In the genomic region with DNA sequence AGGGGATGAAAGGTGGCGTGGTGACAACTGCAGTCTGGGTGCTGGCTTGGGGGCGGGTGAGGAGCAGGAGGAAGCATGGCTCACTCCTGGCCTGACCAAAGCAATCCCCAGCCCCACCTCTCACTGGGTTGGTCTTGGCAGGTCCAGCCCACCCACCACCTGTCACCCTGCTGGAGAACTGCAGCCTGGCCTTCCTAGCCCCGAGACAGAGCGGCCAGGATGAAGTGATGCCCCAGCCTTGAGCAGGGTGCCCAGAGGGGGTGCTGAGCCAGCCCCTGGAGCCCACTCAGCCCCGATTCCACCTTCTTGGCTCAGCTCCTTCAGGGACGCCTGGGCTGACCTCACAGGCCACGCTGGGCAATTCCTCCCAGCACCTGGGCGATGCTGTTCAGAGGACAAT, we compare ENCODE assay signal across 18 cellular contexts.
DNase-seq lines count a peak whose midpoint lies in the region; ATAC-seq and TF ChIP-seq lines count a peak whose summit lies in the region.
"Had no signal": no experiment of that assay in that cellular context is flagged by ENCODE, and none has a peak within 500 bp of the region (broad histone marks: within the 10 kb centered on the region; RNA-seq: fewer than 3 reads in every experiment).

No MANE protein-coding gene starts in this region.

- no peak overlapping the region for H2AFZ ChIP-seq in MM.1S (ENCODE audit: low read length)

- TF ChIP-seq CTCF in MM.1S (IDR thresholded peaks at IDR 0.05; ENCODE audit: low read length), result no peak

- H3K4me1 Mint-ChIP-seq in naive thymus-derived CD4-positive, alpha-beta T cell, result peaks cover 20 to 70% (median 65%) of the 10 kb centered on the region in 7 donors
- peaks cover 27% of the 10 kb centered on the region for H3K4me1 Mint-ChIP-seq in activated CD4-positive, alpha-beta T cell treated with anti-CD3 and anti-CD28 coated beads, Interleukin-2, amount 10 ng/mL, durations not matched to agents 7 days and 5 days

- intact Hi-C loops in naive thymus-derived CD4-positive, alpha-beta T cell (cut with micrococcal nuclease), result loop anchor here in 1 of 2 donors (5.0 kb wide), 1 partner anchor 66 kb away; no protein-coding TSS in a partner anchor

- peak overlapping the region in 1 of 10 donors; percentile 61 for H3K4me3 Mint-ChIP-seq in naive thymus-derived CD4-positive, alpha-beta T cell
- no peak overlapping the region for H3K4me3 Mint-ChIP-seq in activated CD4-positive, alpha-beta T cell treated with anti-CD3 and anti-CD28 coated beads, Interleukin-2, amount 10 ng/mL, durations not matched to agents 7 days and 5 days
- H3K4me3 Mint-ChIP-seq: CD14-positive monocyte; T-helper 1 cell treated with Interleukin-12 subunit alpha and Interleukin-12 subunit beta and Interleukin-4 antibody, amounts not matched to agents 30 μg/mL and 1 μg/mL, for 36 hours had no signal

- H3K36me3 Mint-ChIP-seq in naive thymus-derived CD4-positive, alpha-beta T cell, result peaks cover 0 to 4% (median 0%) of the 10 kb centered on the region in 5 donors
- H3K36me3 Mint-ChIP-seq in activated CD4-positive, alpha-beta T cell treated with anti-CD3 and anti-CD28 coated beads, Interleukin-2, amount 10 ng/mL, durations not matched to agents 7 days and 5 days (ENCODE audit: low read depth), result peaks cover 7% of the 10 kb centered on the region

- peak; percentile 15 for ATAC-seq in GM18861 (IDR thresholded peaks at IDR 0.05; ENCODE audit: unreplicated experiment)
- peak; percentile 31 for ATAC-seq in GM21447 (IDR thresholded peaks at IDR 0.05; ENCODE audit: unreplicated experiment)
- no peak for ATAC-seq in naive thymus-derived CD4-positive, alpha-beta T cell
- no peak for ATAC-seq in GM19324 (IDR thresholded peaks at IDR 0.05; ENCODE audit: low FRiP score, unreplicated experiment)

- H3K9me3 ChIP-seq in MM.1S (replicated peaks; ENCODE audit: insufficient read depth, low read length), result no peaks in the 10 kb centered on the region
- no peaks in the 10 kb centered on the region for H3K9me3 ChIP-seq in naive thymus-derived CD4-positive, alpha-beta T cell (ENCODE audit: control insufficient read depth in 2 of 3, low read length in 3 of 3)
- H3K9me3 ChIP-seq: HAP-1 had no signal

- no peaks in the 10 kb centered on the region for H3F3A ChIP-seq in MM.1S (ENCODE audit: insufficient read depth, low read length)

- peak overlapping the region in 6 of 9 donors; percentile 30 to 86 (median 56) for H3K27ac Mint-ChIP-seq in naive thymus-derived CD4-positive, alpha-beta T cell
- H3K27ac Mint-ChIP-seq in activated CD4-positive, alpha-beta T cell treated with anti-CD3 and anti-CD28 coated beads, Interleukin-2, amount 10 ng/mL, durations not matched to agents 7 days and 5 days, result no peak overlapping the region
- H3K27ac Mint-ChIP-seq: T-helper 1 cell treated with Interleukin-12 subunit alpha and Interleukin-12 subunit beta and Interleukin-4 antibody, amounts not matched to agents 30 μg/mL and 1 μg/mL, for 36 hours had no signal

- H3K4me2 ChIP-seq in MM.1S (ENCODE audit: low read depth, low read length), result 0 out of 2 replicates have a peak overlapping the region, but pooled peaks have one; percentile 18

- H3K27me3 Mint-ChIP-seq in naive thymus-derived CD4-positive, alpha-beta T cell, result no peaks in the 10 kb centered on the region
- no peaks in the 10 kb centered on the region for H3K27me3 Mint-ChIP-seq in activated CD4-positive, alpha-beta T cell treated with anti-CD3 and anti-CD28 coated beads, Interleukin-2, amount 10 ng/mL, durations not matched to agents 7 days and 5 days

- H3K27me3 ChIP-seq in MM.1S (replicated peaks; ENCODE audit: insufficient read depth, low read length), result no peaks in the 10 kb centered on the region
- no peaks in the 10 kb centered on the region for H3K27me3 ChIP-seq in naive thymus-derived CD4-positive, alpha-beta T cell (ENCODE audit: control insufficient read depth in 2 of 2, insufficient read depth in 2 of 2, low read length in 2 of 2)

- peaks cover 31% of the 10 kb centered on the region for H3K4me1 ChIP-seq in MM.1S (ENCODE audit: low read length)
- H3K4me1 ChIP-seq in naive thymus-derived CD4-positive, alpha-beta T cell (ENCODE audit: control insufficient read depth in 2 of 2, insufficient read depth in 2 of 2, low read length in 2 of 2), result peaks cover 24 to 29% of the 10 kb centered on the region in 2 donors

- H3K27ac ChIP-seq in MM.1S (ENCODE audit: low read length), result no peak overlapping the region; the same call in 1 of the 2 replicates
- peak overlapping the region; percentile 11 for H3K27ac ChIP-seq in naive thymus-derived CD4-positive, alpha-beta T cell (ENCODE audit: low read depth, low read length)

- CTCF ChIA-PET in naive thymus-derived CD4-positive, alpha-beta T cell (lab: Charles Lee), result interaction anchor here (0.8 to 1.6 kb wide), 5 partner anchors 8 to 108 kb away, joined by 3 to 4 read pairs (median 3); no protein-coding TSS in a partner anchor
- CTCF ChIA-PET in activated CD4-positive, alpha-beta T cell treated with anti-CD3 and anti-CD28 coated beads, Interleukin-2, amount 10 ng/mL, durations not matched to agents 7 days and 5 days (lab: Charles Lee), result interaction anchor here (1.3 to 4.7 kb wide), 4 partner anchors 11 to 173 kb away, joined by 4 to 28 read pairs (median 6); no protein-coding TSS in a partner anchor

- no peaks in the 10 kb centered on the region for H4K20me1 ChIP-seq in MM.1S (ENCODE audit: insufficient read depth, low read length)

- no peaks in the 10 kb centered on the region for H3K9me2 ChIP-seq in MM.1S (replicated peaks; ENCODE audit: insufficient read depth, low read length)

- no peak overlapping the region for H3K4me3 ChIP-seq in MM.1S (ENCODE audit: low read length)
- H3K4me3 ChIP-seq in naive thymus-derived CD4-positive, alpha-beta T cell (ENCODE audit: low read length), result no peak overlapping the region
- H3K4me3 ChIP-seq: HAP-1 had no signal

- no peak overlapping the region for H3K9ac ChIP-seq in MM.1S (ENCODE audit: low read length)

- no peaks in the 10 kb centered on the region for H3K36me3 ChIP-seq in MM.1S (replicated peaks; ENCODE audit: insufficient read depth, low read length)
- H3K36me3 ChIP-seq in naive thymus-derived CD4-positive, alpha-beta T cell (ENCODE audit: control insufficient read depth in 2 of 3, insufficient read depth in 3 of 3, low read length in 3 of 3), result peaks cover 0 to 36% (median 0%) of the 10 kb centered on the region in 3 experiments
- H3K36me3 ChIP-seq: HAP-1 had no signal

- H3K79me2 ChIP-seq in MM.1S (ENCODE audit: low read length), result peaks cover 94% of the 10 kb centered on the region

- no peaks in the 10 kb centered on the region for H3K9me3 Mint-ChIP-seq in naive thymus-derived CD4-positive, alpha-beta T cell
- no peaks in the 10 kb centered on the region for H3K9me3 Mint-ChIP-seq in activated CD4-positive, alpha-beta T cell treated with anti-CD3 and anti-CD28 coated beads, Interleukin-2, amount 10 ng/mL, durations not matched to agents 7 days and 5 days
- H3K9me3 Mint-ChIP-seq: CD14-positive monocyte; T-helper 1 cell treated with Interleukin-12 subunit alpha and Interleukin-12 subunit beta and Interleukin-4 antibody, amounts not matched to agents 30 μg/mL and 1 μg/mL, for 36 hours had no signal

- DNase-seq in MM.1S, result no peak
- no peak for DNase-seq in naive thymus-derived CD4-positive, alpha-beta T cell
- DNase-seq in stimulated activated CD4-positive, alpha-beta T cell treated with anti-CD3 and anti-CD28 coated beads, Interleukin-4, amount 100 ng/mL, for 24 hours, result no peak
- DNase-seq in activated CD4-positive, alpha-beta T cell treated with anti-CD3 and anti-CD28 coated beads, Interleukin-2, amount 10 ng/mL, durations not matched to agents 7 days and 5 days, result no peak
- DNase-seq: activated naive CD4-positive, alpha-beta T cell treated with Interleukin-2 at 50 U/mL for 16 hours; effector CD8-positive, alpha-beta T cell; EL; NCI-H1092; NCI-H2227 treated with DMSO at 0.1 percent for 48 hours; right cardiac atrium; stimulated activated CD4-positive, alpha-beta T cell treated with anti-CD3 and anti-CD28 coated beads, Interleukin-4, amount 100 ng/mL, for 4 hours; stimulated activated naive CD4-positive, alpha-beta T cell treated with Interleukin-2 at 50 U/mL for 16 hours had no signal

- POLR2A ChIA-PET in naive thymus-derived CD4-positive, alpha-beta T cell (lab: Charles Lee), result interaction anchor here (0.6 kb wide), 1 partner anchor 42 kb away, joined by 3 read pairs; no protein-coding TSS in a partner anchor
- POLR2A ChIA-PET in activated CD4-positive, alpha-beta T cell treated with anti-CD3 and anti-CD28 coated beads, Interleukin-2, amount 10 ng/mL, durations not matched to agents 7 days and 5 days (lab: Charles Lee), result no interaction called here

Comparison
In these comparisons a context has a peak if more than half of its experiments do, and no peak if none do; other contexts are left out.
1. ATAC-seq: peak in GM18861 (single experiment) and GM21447 (single experiment); none in naive thymus-derived CD4-positive, alpha-beta T cell (single experiment) and GM19324 (single experiment).